Comparison of ENCODE assay signal across 28 cellular contexts in genomic region chr16:89596061-89596689, GRCh38. TPM values are rescaled to one million over a fixed set of nuclear protein-coding genes. Genes with fewer than 3 reads are reported as not detected.
"Had no signal": no experiment of that assay in that cellular context is flagged by ENCODE, and none has a peak within 500 bp of the region (broad histone marks: within the 10 kb centered on the region; RNA-seq: fewer than 3 reads in every experiment).

No MANE protein-coding gene starts in this region.

- H3K27ac Mint-ChIP-seq: memory B cell; mesothelial cell of epicardium; natural killer cell; progenitor cell of endocrine pancreas; stimulated activated effector memory CD8-positive, alpha-beta T cell treated with anti-CD3 and anti-CD28 coated beads, Interleukin-12 subunit alpha, Interleukin-12 subunit beta, amount 100 ng/mL, for 72 hours; type B pancreatic cell had no signal

- H3K4me3 ChIP-seq: dorsolateral prefrontal cortex, heart right ventricle, left lung, lower lobe of right lung, pancreas, smooth muscle cell, suprapubic skin, thyroid gland, uterus had no signal

- H3K4me1 Mint-ChIP-seq: mesothelial cell of epicardium, neural crest cell had no signal

- H3K36me3 ChIP-seq: heart right ventricle, left lung, lower lobe of right lung, pancreas, suprapubic skin, thyroid gland, uterus had no signal

- H3K4me2 ChIP-seq: smooth muscle cell had no signal

- DNase-seq: cortex of kidney; dorsolateral prefrontal cortex; effector CD8-positive, alpha-beta T cell; heart right ventricle; islet precursor cell; lower lobe of right lung; natural killer cell; occipital lobe; right cardiac atrium; stimulated activated CD4-positive, alpha-beta T cell treated with anti-CD3 and anti-CD28 coated beads, Interleukin-4, amount 100 ng/mL, for 1 hour; stimulated activated CD8-positive, alpha-beta memory T cell treated with anti-CD3 and anti-CD28 coated beads, Interleukin-4, amount 100 ng/mL, for 48 hours; stimulated activated naive CD8-positive, alpha-beta T cell treated with anti-CD3 and anti-CD28 coated beads, Interleukin-15, Interleukin-2, amounts not matched to agents 100 U/mL and 50 U/mL, for 24 hours; thyroid gland; uterus had no signal

- H3K36me3 Mint-ChIP-seq: memory B cell, mesothelial cell of epicardium, natural killer cell, type B pancreatic cell had no signal

- H3K4me3 Mint-ChIP-seq: memory B cell; mesothelial cell of epicardium; natural killer cell; neural crest cell; stimulated activated effector memory CD8-positive, alpha-beta T cell treated with anti-CD3 and anti-CD28 coated beads, Interleukin-12 subunit alpha, Interleukin-12 subunit beta, amount 100 ng/mL, for 72 hours; type B pancreatic cell had no signal

- H3K27me3 Mint-ChIP-seq: progenitor cell of endocrine pancreas, type B pancreatic cell had no signal

- H3K9me3 Mint-ChIP-seq: memory B cell; mesothelial cell of epicardium; natural killer cell; neural crest cell; stimulated activated effector memory CD8-positive, alpha-beta T cell treated with anti-CD3 and anti-CD28 coated beads, Interleukin-12 subunit alpha, Interleukin-12 subunit beta, amount 100 ng/mL, for 72 hours; type B pancreatic cell had no signal

- ATAC-seq: esophagus mucosa; left lung; natural killer cell; pancreas; stimulated activated effector memory CD8-positive, alpha-beta T cell treated with anti-CD3 and anti-CD28 coated beads, Interleukin-12 subunit alpha, Interleukin-12 subunit beta, amount 100 ng/mL, for 72 hours; stimulated activated naive CD8-positive, alpha-beta T cell treated with anti-CD3 and anti-CD28 coated beads, Interleukin-15, Interleukin-2, amounts not matched to agents 100 U/mL and 50 U/mL, for 24 hours had no signal

- H3K27ac ChIP-seq: dorsolateral prefrontal cortex, heart right ventricle, left lung, lower lobe of right lung, pancreas, suprapubic skin, thyroid gland, uterus had no signal

- FAIRE-seq: frontal cortex, pancreas had no signal

- H3K4me1 ChIP-seq: heart right ventricle, left lung, lower lobe of right lung, pancreas, thyroid gland, uterus had no signal

- H3K27me3 ChIP-seq: dorsolateral prefrontal cortex, heart right ventricle, left lung, pancreas, suprapubic skin, thyroid gland, uterus had no signal

- H3K9me3 ChIP-seq: heart right ventricle, left lung, lower lobe of right lung, pancreas, suprapubic skin, thyroid gland, uterus had no signal

RNA-seq across cellular contexts. Expression of gene DPEP1, which starts 17.3 kb away (rescaled TPM):
- total RNA-seq: esophagus mucosa, heart right ventricle, myocyte, natural killer cell, smooth muscle cell had no signal
- polyA plus RNA-seq: fibroblast of lung, smooth muscle cell had no signal

RNA-seq across cellular contexts. Expression of gene CPNE7, which starts 20.6 kb away (rescaled TPM):
- total RNA-seq: right cardiac atrium had no signal
- polyA plus RNA-seq: right cardiac atrium had no signal
